Comparison of ENCODE assay signal across 8 cellular contexts in genomic region chr2:216012830-216013079, GRCh38. TPM values are rescaled to one million over a fixed set of nuclear protein-coding genes. Genes with fewer than 3 reads are reported as not detected.
A peak's percentile ranks its signal among the peaks of the same experiment; 100 is the strongest.
DNase-seq lines count a peak whose midpoint lies in the region; ATAC-seq and TF ChIP-seq lines count a peak whose summit lies in the region.

No MANE protein-coding gene starts in this region.

- H3K9me3 ChIP-seq in heart left ventricle = no peaks in the 10 kb centered on the region
- H3K9me3 ChIP-seq in mesodermal cell (ENCODE audit: control insufficient read depth, low read length) = no peaks in the 10 kb centered on the region
- no peaks in the 10 kb centered on the region for H3K9me3 ChIP-seq in vagina

- CTCF ChIA-PET in MCF 10A (lab: Yijun Ruan, JAX) = interaction anchor here (0.6 to 5.7 kb wide), 6 partner anchors 10 to 129 kb away, joined by 3 to 41 read pairs (median 4); no protein-coding TSS in a partner anchor

- H3K36me3 ChIP-seq in heart left ventricle (no peaks in the 10 kb centered on the region), mesodermal cell (ENCODE audit: control insufficient read depth, insufficient read depth, low read length) (no peaks in the 10 kb centered on the region), vagina (no peaks in the 10 kb centered on the region)

- ATAC-seq in heart left ventricle = no peak
- no peak for ATAC-seq in Right ventricle myocardium inferior
- no peak for ATAC-seq in GM18517 (IDR thresholded peaks at IDR 0.05; ENCODE audit: unreplicated experiment)
- no peak for ATAC-seq in GM21381 (IDR thresholded peaks at IDR 0.05; ENCODE audit: unreplicated experiment)

- H3K4me3 Mint-ChIP-seq in MCF 10A (ENCODE audit: unreplicated experiment) = peak overlapping the region; percentile 82

- peak overlapping the region; percentile 84 for H3K27ac Mint-ChIP-seq in MCF 10A (ENCODE audit: low read depth, unreplicated experiment)

- H3K4me1 Mint-ChIP-seq in MCF 10A (ENCODE audit: insufficient read depth, unreplicated experiment) = peaks cover 31% of the 10 kb centered on the region

- H3K27me3 Mint-ChIP-seq in MCF 10A (ENCODE audit: insufficient read depth, unreplicated experiment) = no peaks in the 10 kb centered on the region

- H3K36me3 Mint-ChIP-seq in MCF 10A (ENCODE audit: insufficient read depth, unreplicated experiment) = no peaks in the 10 kb centered on the region

- TF ChIP-seq POLR2A in heart left ventricle (IDR thresholded peaks at IDR 0.05) (no peak), vagina (IDR thresholded peaks at IDR 0.05) (no peak)

- intact Hi-C loops in heart left ventricle (cut with DNase I) (no loop called here), Right ventricle myocardium inferior (cut with DNase I) (no loop called here), MCF 10A (cut with micrococcal nuclease) (loop anchor here (2.0 to 5.0 kb wide), 2 partner anchors 40 to 62 kb away; no protein-coding TSS in a partner anchor), vagina (cut with DNase I) (no loop called here)

- POLR2A ChIA-PET in MCF 10A (lab: Yijun Ruan, JAX) = interaction anchor here (0.7 to 2.0 kb wide), 8 partner anchors 9 to 97 kb away, joined by 3 to 8 read pairs (median 4); partner anchors contain the start of genes PECR, TMEM169 and XRCC5

- H3K4me1 ChIP-seq in heart left ventricle = peaks cover 0 to 25% (median 7%) of the 10 kb centered on the region in 12 donors
- peaks cover 4% of the 10 kb centered on the region for H3K4me1 ChIP-seq in mesodermal cell (ENCODE audit: control insufficient read depth, insufficient read depth, low read length, poor library complexity, severe bottlenecking)
- H3K4me1 ChIP-seq in vagina = peaks cover 23% of the 10 kb centered on the region

- TF ChIP-seq CTCF in heart left ventricle (IDR thresholded peaks at IDR 0.05) = no peak
- no peak for TF ChIP-seq CTCF in MCF 10A (IDR thresholded peaks at IDR 0.05; ENCODE audit: unreplicated experiment)
- TF ChIP-seq CTCF in vagina (IDR thresholded peaks at IDR 0.05) = no peak

- H3K27me3 ChIP-seq in heart left ventricle (no peaks in the 10 kb centered on the region), vagina (no peaks in the 10 kb centered on the region)

- H3K4me3 ChIP-seq in heart left ventricle (peak overlapping the region; percentile 34 to 71 (median 56)), mesodermal cell (ENCODE audit: extremely low read depth, insufficient read depth, low read length, poor library complexity, severe bottlenecking) (peak overlapping the region; percentile 70), vagina (peak overlapping the region; percentile 75 to 83)

- no peak overlapping the region for H3K27ac ChIP-seq in heart left ventricle
- H3K27ac ChIP-seq in mesodermal cell (ENCODE audit: low read depth, low read length, severe bottlenecking) = no peak overlapping the region
- peak overlapping the region; percentile 84 for H3K27ac ChIP-seq in vagina

- no TSS peak for BruUV-seq in MCF 10A (replicated peaks; lab: Mats Ljungman, UMichigan)

- DNase-seq in heart left ventricle = no peak
- DNase-seq in Right ventricle myocardium inferior (ENCODE audit: missing footprints) = no peak
- DNase-seq in MCF 10A (ENCODE audit: unreplicated experiment) = no peak
- DNase-seq in vagina (ENCODE audit: extremely low spot score in 2 of 2) = no peak
- no peak for DNase-seq in stimulated activated naive CD4-positive, alpha-beta T cell treated with Interleukin-2 at 50 U/mL for 16 hours (lab: John Stamatoyannopoulos, UW)

- 20 to 24% (median 23%) methylated on average over 6 of the region's 6 CpGs for WGBS in heart left ventricle, 4 donors
- 8 to 16% methylated on average over 6 of the region's 6 CpGs for WGBS in mesodermal cell (ENCODE audit: insufficient coverage in 2 of 2), 2 experiments

- H3K9me3 Mint-ChIP-seq in MCF 10A (ENCODE audit: unreplicated experiment) = no peaks in the 10 kb centered on the region

RNA-seq across cellular contexts. Expression of gene MREG, which starts 0.6 kb away (rescaled TPM):
- 1 to 10 TPM in 1 of 9 donors, under 1 TPM in 7, not detected in 1; 0.16 to 2.4 (median 0.40) TPM for total RNA-seq in heart left ventricle
- polyA plus RNA-seq in heart left ventricle = under 1 TPM; 0.14 to 0.23 TPM
- 0.60 TPM for total RNA-seq in Right ventricle myocardium inferior
- total RNA-seq in MCF 10A (2022) = 6.8 and 10.4 TPM in 2 replicates
- 4.6 TPM for polyA plus RNA-seq in mesodermal cell (2013, experiment 1 of 2)
- polyA plus RNA-seq in mesodermal cell (2013, experiment 2 of 2) = 4.2 TPM
- total RNA-seq in vagina = 11.8 TPM
